Comparison of ENCODE assay signal across 23 cellular contexts in genomic region chr4:41174444-41174843, GRCh38. TPM values are rescaled to one million over a fixed set of nuclear protein-coding genes. Genes with fewer than 3 reads are reported as not detected.
A peak's percentile ranks its signal among the peaks of the same experiment; 100 is the strongest.
DNase-seq lines count a peak whose midpoint lies in the region; ATAC-seq, FAIRE-seq and TF ChIP-seq lines count a peak whose summit lies in the region.
"Had no signal": no experiment of that assay in that cellular context is flagged by ENCODE, and none has a peak within 500 bp of the region (broad histone marks: within the 10 kb centered on the region; RNA-seq: fewer than 3 reads in every experiment).

No MANE protein-coding gene starts in this region.

- H3K27me3 ChIP-seq in HepG2 (ENCODE audit: control insufficient read depth in 1 of 2, insufficient read depth in 2 of 2, low read length in 2 of 2) (no peaks in the 10 kb centered on the region), right lobe of liver (no peaks in the 10 kb centered on the region), bronchial epithelial cell (ENCODE audit: control insufficient read depth, insufficient read depth, low read length) (no peaks in the 10 kb centered on the region), WERI-Rb-1 (ENCODE audit: insufficient read depth, low read depth, severe bottlenecking) (no peaks in the 10 kb centered on the region)
- H3K27me3 ChIP-seq: BE2C, MG63, neutrophil, thyroid gland had no signal

- TF ChIP-seq CTCF in HepG2 (CRISPR knock-in tag; IDR thresholded peaks at IDR 0.05) (no peak), right lobe of liver (IDR thresholded peaks at IDR 0.05) (no peak), bronchial epithelial cell (IDR thresholded peaks at IDR 0.05; ENCODE audit: insufficient read depth, low read length, severe bottlenecking) (no peak), WERI-Rb-1 (IDR thresholded peaks at IDR 0.05; ENCODE audit: low read depth, low read length) (no peak), D721Med (IDR thresholded peaks at IDR 0.05; ENCODE audit: insufficient read depth, missing control alignments) (no peak)

- no peak for TF ChIP-seq RAD21 in HepG2 (CRISPR knock-in tag; IDR thresholded peaks at IDR 0.05)

- no peaks in the 10 kb centered on the region for H4K20me1 ChIP-seq in HepG2 (ENCODE audit: insufficient read depth, low read length)

- DNase-seq in HepG2 (ENCODE audit: low spot score) (no peak), right lobe of liver (no peak), bronchial epithelial cell (ENCODE audit: low read depth) (peak; percentile 62), iris pigment epithelial cell (ENCODE audit: low read depth) (peak; percentile 78), DMS153 treated with DMSO at 0.1 percent for 48 hours (lab: John Stamatoyannopoulos, UW; ENCODE audit: unreplicated experiment) (no peak), WERI-Rb-1 (no peak), NCI-H2171 (lab: John Stamatoyannopoulos, UW) (no peak), D721Med (ENCODE audit: insufficient read length, low spot score) (no peak)
- DNase-seq: activated CD4-positive, CD25-positive, alpha-beta regulatory T cell treated with anti-CD3 and anti-CD28 coated beads, Interleukin-2, amount 50 U/mL, for 72 hours; activated naive CD4-positive, alpha-beta T cell treated with Interleukin-2 at 50 U/mL for 16 hours; activated T-cell treated with anti-CD3 and anti-CD28 coated beads, Interleukin-2, amount 50 U/mL, for 4 hours; BE2C; GOT3; kidney glomerular epithelial cell; MG63; NCI-H146; NCI-H526 treated with DMSO at 0.1 percent for 48 hours; psoas muscle; stimulated activated CD4-positive, alpha-beta T cell treated with anti-CD3 and anti-CD28 coated beads, Interleukin-2, amount 100 ng/mL, for 48 hours; stimulated activated naive CD4-positive, alpha-beta T cell; thyroid gland had no signal

- 97% methylated on average over 4 of the region's 4 CpGs for WGBS in HepG2 (ENCODE audit: low lambda C conversion rate)
- WGBS in right lobe of liver (ENCODE audit: insufficient coverage, low coverage, low lambda C conversion rate, missing lambda C conversion rate) = 91% methylated on average over 3 of the region's 4 CpGs

- H3K27ac ChIP-seq in HepG2 (ENCODE audit: extremely low read length, insufficient read depth, low read length) (no peak overlapping the region), right lobe of liver (no peak overlapping the region), WERI-Rb-1 (no peak overlapping the region)
- H3K27ac ChIP-seq: neutrophil, psoas muscle, skin epidermis, thyroid gland had no signal

- in situ Hi-C loops in HepG2 (cut with HindIII; ENCODE audit: extremely low pct_ligation_motif_present, low pct_unique_long_range_greater_than_20kb) = no loop called here

- TF ChIP-seq EP300 in HepG2 (IDR thresholded peaks at IDR 0.05; ENCODE audit: low read depth in 2 of 2, low read length in 2 of 2) (no peak), HepG2 (CRISPR knock-in tag; IDR thresholded peaks at IDR 0.05; ENCODE audit: borderline replicate concordance) (no peak)

- POLR2A ChIA-PET in HepG2 (lab: Yijun Ruan, JAX) = no interaction called here

- no TSS peak for BruUV-seq in HepG2 (replicated peaks; lab: Mats Ljungman, UMichigan)

- CTCF ChIA-PET in HepG2 (lab: Yijun Ruan, JAX; ENCODE audit: low intra/inter-chr PET ratio, low total read pairs) = no interaction called here

- no peaks in the 10 kb centered on the region for H3K36me3 ChIP-seq in HepG2 (replicated peaks in 1 of 2; ENCODE audit: control insufficient read depth in 1 of 2, insufficient read depth in 2 of 2, low read length in 2 of 2)
- no peaks in the 10 kb centered on the region for H3K36me3 ChIP-seq in right lobe of liver
- no peaks in the 10 kb centered on the region for H3K36me3 ChIP-seq in bronchial epithelial cell (ENCODE audit: control insufficient read depth, insufficient read depth, low read length)
- H3K36me3 ChIP-seq in WERI-Rb-1 = no peaks in the 10 kb centered on the region
- H3K36me3 ChIP-seq: BE2C, MG63, neutrophil, thyroid gland had no signal

- H2AFZ ChIP-seq in HepG2 (ENCODE audit: low read length) = no peak overlapping the region

- H3K4me3 ChIP-seq in HepG2 (replicated peaks in 1 of 3; ENCODE audit: insufficient read depth in 1 of 3, low read depth in 2 of 3, low read length in 3 of 3) (no peak overlapping the region), right lobe of liver (no peak overlapping the region), bronchial epithelial cell (ENCODE audit: low read depth, low read length) (no peak overlapping the region), WERI-Rb-1 (ENCODE audit: low read depth, low read length) (no peak overlapping the region)
- H3K4me3 ChIP-seq: MG63, psoas muscle, skin epidermis, thyroid gland had no signal

- ATAC-seq in HepG2 (no peak), right lobe of liver (no peak)
- ATAC-seq: activated T-cell treated with anti-CD3 and anti-CD28 coated beads, Interleukin-2, amount 50 U/mL, for 4 hours; psoas muscle had no signal

- H3K79me2 ChIP-seq in HepG2 (ENCODE audit: insufficient read depth, low read length) = peaks cover 48% of the 10 kb centered on the region

- H3K4me1 ChIP-seq in HepG2 (ENCODE audit: insufficient read depth, low read length) (peaks cover 54% of the 10 kb centered on the region), right lobe of liver (peaks cover 0 to 20% (median 4%) of the 10 kb centered on the region in 4 donors)
- H3K4me1 ChIP-seq: psoas muscle had no signal

- intact Hi-C loops in HepG2 (cut with micrococcal nuclease; ENCODE audit: unreplicated experiment) (no loop called here), right lobe of liver (cut with DNase I) (no loop called here)

- H3K4me2 ChIP-seq in HepG2 (ENCODE audit: low read depth, low read length) = no peak overlapping the region

- H3K9ac ChIP-seq in HepG2 (ENCODE audit: insufficient read depth, low read depth, low read length) = no peak overlapping the region

- TF ChIP-seq POLR2A in HepG2 (IDR thresholded peaks at IDR 0.05; ENCODE audit: insufficient read depth in 1 of 2, low read depth in 2 of 2, low read length in 2 of 2) (no peak), right lobe of liver (IDR thresholded peaks at IDR 0.05) (no peak)

- no peak for FAIRE-seq in HepG2 (lab: Jason Lieb, UNC)
- peak; percentile 55 for FAIRE-seq in bronchial epithelial cell (lab: Jason Lieb, UNC)
- no peak for FAIRE-seq in D721Med (lab: Jason Lieb, UNC)

- H3K9me3 ChIP-seq in HepG2 (ENCODE audit: low read length) (no peaks in the 10 kb centered on the region), right lobe of liver (no peaks in the 10 kb centered on the region), WERI-Rb-1 (ENCODE audit: severe bottlenecking) (no peaks in the 10 kb centered on the region)
- H3K9me3 ChIP-seq: BE2C, MG63, neutrophil, psoas muscle, thyroid gland had no signal

TF ChIP-seq in HepG2, 621 proteins besides CTCF, POLR2A, EP300 and RAD21:
- no peak for TF ChIP-seq ZNF746 (CRISPR knock-in tag; IDR thresholded peaks at IDR 0.05)
- peak; percentile 14; the same call in 1 of the 2 replicates for TF ChIP-seq CEBPB (IDR thresholded peaks at IDR 0.05; ENCODE audit: borderline replicate concordance, low read depth, low read length)
- no peak for TF ChIP-seq MTF2 (CRISPR knock-in tag; IDR thresholded peaks at IDR 0.05; ENCODE audit: borderline replicate concordance)
- no peak for TF ChIP-seq BHLHE40 (IDR thresholded peaks at IDR 0.05; ENCODE audit: low read length)
- TF ChIP-seq SCMH1 (CRISPR knock-in tag; IDR thresholded peaks at IDR 0.05; ENCODE audit: borderline replicate concordance) = no peak
- no peak for TF ChIP-seq TRIM24 (CRISPR knock-in tag; IDR thresholded peaks at IDR 0.05)
TF ChIP-seq in HepG2: peak in this region for 1.

RNA-seq across cellular contexts. Expression of gene APBB2, which starts 39.9 kb away (rescaled TPM):
- total RNA-seq in HepG2 (2016; rRNA removed; fragmentation: Illumina TruSeq; extraction: Trizol) (17.0 and 19.7 TPM in 2 replicates), right lobe of liver (10 to 100 TPM; 14.1 to 27.9 (median 25.1) TPM), bronchial epithelial cell (39.2 and 45.2 TPM in 2 replicates)
- 14.9 and 15.5 TPM in 2 replicates for total RNA-seq in HepG2 (2016; cell fraction: cytosol; rRNA removed; fragmentation: Illumina TruSeq; extraction: Trizol; ENCODE audit: low read depth)
- total RNA-seq in HepG2 (2016; cell fraction: insoluble cytoplasmic fraction; rRNA removed; fragmentation: Illumina TruSeq; extraction: Trizol) = 17.3 and 17.6 TPM in 2 replicates
- 11.9 and 12.0 TPM in 2 replicates for total RNA-seq in HepG2 (2016; cell fraction: membrane; rRNA removed; fragmentation: Illumina TruSeq; extraction: Trizol)
- 35.0 and 35.4 TPM in 2 replicates for total RNA-seq in HepG2 (2016; cell fraction: nucleus; rRNA removed; fragmentation: Illumina TruSeq; extraction: Trizol)
- 9.7 and 11.7 TPM in 2 replicates for polyA plus RNA-seq in HepG2 (2011; rRNA removed)
- 10.4 and 11.7 TPM in 2 replicates for polyA plus RNA-seq in HepG2 (2011; cell fraction: cytosol; rRNA removed)
- polyA plus RNA-seq in HepG2 (2011; cell fraction: nucleus; rRNA removed) = 20.4 and 21.7 TPM in 2 replicates
- 8.9 and 9.8 TPM in 2 replicates for polyA plus RNA-seq in HepG2 (2012)
- 0.61 and 0.73 TPM in 2 replicates for polyA plus RNA-seq in HepG2 (2016; cell fraction: cytosol; fragmentation: Illumina TruSeq; extraction: Trizol; ENCODE audit: low read depth)
- 12.6 and 12.9 TPM in 2 replicates for polyA plus RNA-seq in HepG2 (2016; cell fraction: insoluble cytoplasmic fraction; fragmentation: Illumina TruSeq; extraction: Trizol; ENCODE audit: low read depth)
- polyA plus RNA-seq in HepG2 (2016; cell fraction: membrane; fragmentation: Illumina TruSeq; extraction: Trizol; ENCODE audit: low read depth) = 3.0 and 3.5 TPM in 2 replicates
- 17.6 and 19.8 TPM in 2 replicates for polyA plus RNA-seq in HepG2 (2016; cell fraction: nucleus; fragmentation: Illumina TruSeq; extraction: Trizol; ENCODE audit: insufficient read depth, low read depth)
- polyA minus RNA-seq in HepG2 (2011; rRNA and poly(A)+ RNA removed; ENCODE audit: low replicate concordance) = 15.2 and 41.3 TPM in 2 replicates
- 12.6 and 12.7 TPM in 2 replicates for polyA minus RNA-seq in HepG2 (2011; cell fraction: cytosol; rRNA and poly(A)+ RNA removed)
- polyA minus RNA-seq in HepG2 (2011; cell fraction: nucleus; rRNA and poly(A)+ RNA removed) = 42.4 and 49.7 TPM in 2 replicates

Comparison
In these comparisons a context has a peak if more than half of its experiments do, and no peak if none do; other contexts are left out.
1. DNase-seq: peak in bronchial epithelial cell (single experiment) and iris pigment epithelial cell (single experiment); none in HepG2 (single experiment), right lobe of liver (0 of 3), DMS153 treated with DMSO at 0.1 percent for 48 hours (single experiment), WERI-Rb-1 (single experiment), NCI-H2171 (single experiment) and D721Med (single experiment).